In the genomic region with DNA sequence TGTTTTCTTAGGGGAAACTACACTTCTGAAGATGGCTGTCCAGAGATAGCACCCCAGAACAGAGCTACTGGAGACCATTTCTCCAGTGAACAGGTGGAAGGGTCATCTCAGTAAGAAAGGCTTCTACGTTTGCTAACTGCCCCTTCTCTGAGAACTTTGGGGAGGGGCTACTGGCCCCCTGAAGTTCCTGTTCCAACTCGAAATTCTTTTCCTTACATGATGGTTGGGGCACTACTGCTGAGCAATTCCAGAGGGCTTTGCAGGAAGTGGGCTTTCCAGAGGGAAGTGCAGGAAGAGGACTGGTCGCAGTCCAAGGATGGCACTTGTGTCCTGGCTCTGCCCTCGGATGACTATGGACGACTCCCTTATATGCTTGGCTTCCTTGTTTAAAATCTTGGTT, we compare ENCODE assay signal across 2 cellular contexts.
TF ChIP-seq lines count a peak whose summit lies in the region.

No MANE protein-coding gene starts in this region.

TF ChIP-seq in GM23338, 12 proteins besides CTCF, POLR2A, EP300 and RAD21 (continued from another document):
- TF ChIP-seq, protein P1, sequence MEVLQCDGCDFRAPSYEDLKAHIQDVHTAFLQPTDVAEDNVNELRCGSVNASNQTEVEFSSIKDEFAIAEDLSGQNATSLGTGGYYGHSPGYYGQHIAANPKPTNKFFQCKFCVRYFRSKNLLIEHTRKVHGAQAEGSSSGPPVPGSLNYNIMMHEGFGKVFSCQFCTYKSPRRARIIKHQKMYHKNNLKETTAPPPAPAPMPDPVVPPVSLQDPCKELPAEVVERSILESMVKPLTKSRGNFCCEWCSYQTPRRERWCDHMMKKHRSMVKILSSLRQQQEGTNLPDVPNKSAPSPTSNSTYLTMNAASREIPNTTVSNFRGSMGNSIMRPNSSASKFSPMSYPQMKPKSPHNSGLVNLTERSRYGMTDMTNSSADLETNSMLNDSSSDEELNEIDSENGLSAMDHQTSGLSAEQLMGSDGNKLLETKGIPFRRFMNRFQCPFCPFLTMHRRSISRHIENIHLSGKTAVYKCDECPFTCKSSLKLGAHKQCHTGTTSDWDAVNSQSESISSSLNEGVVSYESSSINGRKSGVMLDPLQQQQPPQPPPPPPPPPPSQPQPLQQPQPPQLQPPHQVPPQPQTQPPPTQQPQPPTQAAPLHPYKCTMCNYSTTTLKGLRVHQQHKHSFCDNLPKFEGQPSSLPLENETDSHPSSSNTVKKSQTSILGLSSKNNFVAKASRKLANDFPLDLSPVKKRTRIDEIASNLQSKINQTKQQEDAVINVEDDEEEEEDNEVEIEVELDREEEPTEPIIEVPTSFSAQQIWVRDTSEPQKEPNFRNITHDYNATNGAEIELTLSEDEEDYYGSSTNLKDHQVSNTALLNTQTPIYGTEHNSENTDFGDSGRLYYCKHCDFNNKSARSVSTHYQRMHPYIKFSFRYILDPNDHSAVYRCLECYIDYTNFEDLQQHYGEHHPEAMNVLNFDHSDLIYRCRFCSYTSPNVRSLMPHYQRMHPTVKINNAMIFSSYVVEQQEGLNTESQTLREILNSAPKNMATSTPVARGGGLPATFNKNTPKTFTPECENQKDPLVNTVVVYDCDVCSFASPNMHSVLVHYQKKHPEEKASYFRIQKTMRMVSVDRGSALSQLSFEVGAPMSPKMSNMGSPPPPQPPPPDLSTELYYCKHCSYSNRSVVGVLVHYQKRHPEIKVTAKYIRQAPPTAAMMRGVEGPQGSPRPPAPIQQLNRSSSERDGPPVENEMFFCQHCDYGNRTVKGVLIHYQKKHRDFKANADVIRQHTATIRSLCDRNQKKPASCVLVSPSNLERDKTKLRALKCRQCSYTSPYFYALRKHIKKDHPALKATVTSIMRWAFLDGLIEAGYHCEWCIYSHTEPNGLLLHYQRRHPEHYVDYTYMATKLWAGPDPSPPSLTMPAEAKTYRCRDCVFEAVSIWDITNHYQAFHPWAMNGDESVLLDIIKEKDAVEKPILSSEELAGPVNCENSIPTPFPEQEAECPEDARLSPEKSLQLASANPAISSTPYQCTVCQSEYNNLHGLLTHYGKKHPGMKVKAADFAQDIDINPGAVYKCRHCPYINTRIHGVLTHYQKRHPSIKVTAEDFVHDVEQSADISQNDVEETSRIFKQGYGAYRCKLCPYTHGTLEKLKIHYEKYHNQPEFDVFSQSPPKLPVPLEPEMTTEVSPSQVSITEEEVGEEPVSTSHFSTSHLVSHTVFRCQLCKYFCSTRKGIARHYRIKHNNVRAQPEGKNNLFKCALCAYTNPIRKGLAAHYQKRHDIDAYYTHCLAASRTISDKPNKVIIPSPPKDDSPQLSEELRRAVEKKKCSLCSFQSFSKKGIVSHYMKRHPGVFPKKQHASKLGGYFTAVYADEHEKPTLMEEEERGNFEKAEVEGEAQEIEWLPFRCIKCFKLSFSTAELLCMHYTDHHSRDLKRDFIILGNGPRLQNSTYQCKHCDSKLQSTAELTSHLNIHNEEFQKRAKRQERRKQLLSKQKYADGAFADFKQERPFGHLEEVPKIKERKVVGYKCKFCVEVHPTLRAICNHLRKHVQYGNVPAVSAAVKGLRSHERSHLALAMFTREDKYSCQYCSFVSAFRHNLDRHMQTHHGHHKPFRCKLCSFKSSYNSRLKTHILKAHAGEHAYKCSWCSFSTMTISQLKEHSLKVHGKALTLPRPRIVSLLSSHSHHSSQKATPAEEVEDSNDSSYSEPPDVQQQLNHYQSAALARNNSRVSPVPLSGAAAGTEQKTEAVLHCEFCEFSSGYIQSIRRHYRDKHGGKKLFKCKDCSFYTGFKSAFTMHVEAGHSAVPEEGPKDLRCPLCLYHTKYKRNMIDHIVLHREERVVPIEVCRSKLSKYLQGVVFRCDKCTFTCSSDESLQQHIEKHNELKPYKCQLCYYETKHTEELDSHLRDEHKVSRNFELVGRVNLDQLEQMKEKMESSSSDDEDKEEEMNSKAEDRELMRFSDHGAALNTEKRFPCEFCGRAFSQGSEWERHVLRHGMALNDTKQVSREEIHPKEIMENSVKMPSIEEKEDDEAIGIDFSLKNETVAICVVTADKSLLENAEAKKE (CRISPR knock-in tag; IDR thresholded peaks at IDR 0.05), result no peak
- TF ChIP-seq, protein P2, sequence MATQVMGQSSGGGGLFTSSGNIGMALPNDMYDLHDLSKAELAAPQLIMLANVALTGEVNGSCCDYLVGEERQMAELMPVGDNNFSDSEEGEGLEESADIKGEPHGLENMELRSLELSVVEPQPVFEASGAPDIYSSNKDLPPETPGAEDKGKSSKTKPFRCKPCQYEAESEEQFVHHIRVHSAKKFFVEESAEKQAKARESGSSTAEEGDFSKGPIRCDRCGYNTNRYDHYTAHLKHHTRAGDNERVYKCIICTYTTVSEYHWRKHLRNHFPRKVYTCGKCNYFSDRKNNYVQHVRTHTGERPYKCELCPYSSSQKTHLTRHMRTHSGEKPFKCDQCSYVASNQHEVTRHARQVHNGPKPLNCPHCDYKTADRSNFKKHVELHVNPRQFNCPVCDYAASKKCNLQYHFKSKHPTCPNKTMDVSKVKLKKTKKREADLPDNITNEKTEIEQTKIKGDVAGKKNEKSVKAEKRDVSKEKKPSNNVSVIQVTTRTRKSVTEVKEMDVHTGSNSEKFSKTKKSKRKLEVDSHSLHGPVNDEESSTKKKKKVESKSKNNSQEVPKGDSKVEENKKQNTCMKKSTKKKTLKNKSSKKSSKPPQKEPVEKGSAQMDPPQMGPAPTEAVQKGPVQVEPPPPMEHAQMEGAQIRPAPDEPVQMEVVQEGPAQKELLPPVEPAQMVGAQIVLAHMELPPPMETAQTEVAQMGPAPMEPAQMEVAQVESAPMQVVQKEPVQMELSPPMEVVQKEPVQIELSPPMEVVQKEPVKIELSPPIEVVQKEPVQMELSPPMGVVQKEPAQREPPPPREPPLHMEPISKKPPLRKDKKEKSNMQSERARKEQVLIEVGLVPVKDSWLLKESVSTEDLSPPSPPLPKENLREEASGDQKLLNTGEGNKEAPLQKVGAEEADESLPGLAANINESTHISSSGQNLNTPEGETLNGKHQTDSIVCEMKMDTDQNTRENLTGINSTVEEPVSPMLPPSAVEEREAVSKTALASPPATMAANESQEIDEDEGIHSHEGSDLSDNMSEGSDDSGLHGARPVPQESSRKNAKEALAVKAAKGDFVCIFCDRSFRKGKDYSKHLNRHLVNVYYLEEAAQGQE (IDR thresholded peaks at IDR 0.05; ENCODE audit: unreplicated experiment), result no peak
- no peak for TF ChIP-seq STAT1 (IDR thresholded peaks at IDR 0.05; ENCODE audit: unreplicated experiment)
- no peak for TF ChIP-seq EZH2 (IDR thresholded peaks at IDR 0.05; ENCODE audit: low read depth, unreplicated experiment)
- TF ChIP-seq POLR2AphosphoS5 (IDR thresholded peaks at IDR 0.05; ENCODE audit: low read depth), result no peak

TF ChIP-seq in SK-N-SH, 30 proteins besides CTCF, POLR2A, EP300 and RAD21 (continued from another document):
- TF ChIP-seq, protein P3, sequence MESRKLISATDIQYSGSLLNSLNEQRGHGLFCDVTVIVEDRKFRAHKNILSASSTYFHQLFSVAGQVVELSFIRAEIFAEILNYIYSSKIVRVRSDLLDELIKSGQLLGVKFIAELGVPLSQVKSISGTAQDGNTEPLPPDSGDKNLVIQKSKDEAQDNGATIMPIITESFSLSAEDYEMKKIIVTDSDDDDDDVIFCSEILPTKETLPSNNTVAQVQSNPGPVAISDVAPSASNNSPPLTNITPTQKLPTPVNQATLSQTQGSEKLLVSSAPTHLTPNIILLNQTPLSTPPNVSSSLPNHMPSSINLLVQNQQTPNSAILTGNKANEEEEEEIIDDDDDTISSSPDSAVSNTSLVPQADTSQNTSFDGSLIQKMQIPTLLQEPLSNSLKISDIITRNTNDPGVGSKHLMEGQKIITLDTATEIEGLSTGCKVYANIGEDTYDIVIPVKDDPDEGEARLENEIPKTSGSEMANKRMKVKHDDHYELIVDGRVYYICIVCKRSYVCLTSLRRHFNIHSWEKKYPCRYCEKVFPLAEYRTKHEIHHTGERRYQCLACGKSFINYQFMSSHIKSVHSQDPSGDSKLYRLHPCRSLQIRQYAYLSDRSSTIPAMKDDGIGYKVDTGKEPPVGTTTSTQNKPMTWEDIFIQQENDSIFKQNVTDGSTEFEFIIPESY (IDR thresholded peaks at IDR 0.05; ENCODE audit: borderline replicate concordance, low read depth), result no peak
- TF ChIP-seq, protein P4, sequence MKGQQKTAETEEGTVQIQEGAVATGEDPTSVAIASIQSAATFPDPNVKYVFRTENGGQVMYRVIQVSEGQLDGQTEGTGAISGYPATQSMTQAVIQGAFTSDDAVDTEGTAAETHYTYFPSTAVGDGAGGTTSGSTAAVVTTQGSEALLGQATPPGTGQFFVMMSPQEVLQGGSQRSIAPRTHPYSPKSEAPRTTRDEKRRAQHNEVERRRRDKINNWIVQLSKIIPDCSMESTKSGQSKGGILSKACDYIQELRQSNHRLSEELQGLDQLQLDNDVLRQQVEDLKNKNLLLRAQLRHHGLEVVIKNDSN (IDR thresholded peaks at IDR 0.05; ENCODE audit: borderline replicate concordance, low read depth), result no peak
- TF ChIP-seq, protein P5, sequence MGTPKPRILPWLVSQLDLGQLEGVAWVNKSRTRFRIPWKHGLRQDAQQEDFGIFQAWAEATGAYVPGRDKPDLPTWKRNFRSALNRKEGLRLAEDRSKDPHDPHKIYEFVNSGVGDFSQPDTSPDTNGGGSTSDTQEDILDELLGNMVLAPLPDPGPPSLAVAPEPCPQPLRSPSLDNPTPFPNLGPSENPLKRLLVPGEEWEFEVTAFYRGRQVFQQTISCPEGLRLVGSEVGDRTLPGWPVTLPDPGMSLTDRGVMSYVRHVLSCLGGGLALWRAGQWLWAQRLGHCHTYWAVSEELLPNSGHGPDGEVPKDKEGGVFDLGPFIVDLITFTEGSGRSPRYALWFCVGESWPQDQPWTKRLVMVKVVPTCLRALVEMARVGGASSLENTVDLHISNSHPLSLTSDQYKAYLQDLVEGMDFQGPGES (IDR thresholded peaks at IDR 0.05; ENCODE audit: low read depth, low read length), result no peak
- TF ChIP-seq RCOR1 (IDR thresholded peaks at IDR 0.05; ENCODE audit: low read length), result no peak
- TF ChIP-seq, protein P6, sequence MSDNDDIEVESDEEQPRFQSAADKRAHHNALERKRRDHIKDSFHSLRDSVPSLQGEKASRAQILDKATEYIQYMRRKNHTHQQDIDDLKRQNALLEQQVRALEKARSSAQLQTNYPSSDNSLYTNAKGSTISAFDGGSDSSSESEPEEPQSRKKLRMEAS (IDR thresholded peaks at IDR 0.05; ENCODE audit: low read depth), result no peak
- TF ChIP-seq TEAD4 (IDR thresholded peaks at IDR 0.05; ENCODE audit: borderline replicate concordance, insufficient read depth), result no peak
- TF ChIP-seq YY1 (IDR thresholded peaks at IDR 0.05; ENCODE audit: low read depth), result no peak
